14 cellular contexts compared by ENCODE assay signal in the genomic region with DNA sequence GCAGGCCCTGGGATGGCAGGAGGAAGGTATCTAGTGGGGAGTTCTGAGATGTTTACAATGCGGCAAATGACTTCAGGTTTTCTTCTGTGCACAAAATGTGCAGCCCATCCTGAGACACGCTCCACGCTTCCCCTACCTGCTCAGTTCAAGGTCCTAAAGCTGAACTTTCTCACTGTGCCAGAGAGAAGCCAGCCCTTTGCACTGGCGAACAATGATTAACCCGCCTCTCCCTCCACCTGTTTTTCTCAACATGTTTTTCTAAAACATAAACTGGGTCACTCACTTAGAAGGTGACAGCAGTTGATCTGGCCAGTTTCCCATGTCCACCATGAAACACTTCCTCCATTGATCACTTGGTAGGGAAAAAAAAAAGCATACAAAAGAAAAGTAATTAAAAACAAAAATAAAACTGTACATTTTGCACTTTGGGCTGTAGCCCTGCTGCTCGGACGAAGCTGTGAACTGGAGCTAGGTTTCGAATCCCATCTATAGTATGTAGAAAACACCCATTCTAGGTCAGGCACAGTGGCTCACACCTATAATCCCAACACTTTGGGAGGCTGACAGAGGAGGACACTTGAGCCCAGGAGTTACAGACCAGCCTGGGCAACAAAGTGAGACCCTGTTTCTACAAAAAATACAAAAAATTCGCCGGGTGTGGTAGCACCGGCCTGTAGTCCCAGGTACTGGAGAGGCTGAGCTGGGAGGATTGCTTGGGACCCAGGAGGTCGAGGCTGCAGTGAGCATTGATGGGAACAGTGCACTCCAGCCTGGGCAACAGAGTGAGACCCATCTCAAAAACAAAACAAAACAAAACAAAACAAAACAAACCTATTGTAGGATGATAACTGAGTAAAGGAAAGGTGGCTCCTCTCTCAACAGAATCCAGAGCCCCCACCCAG. TPM values are rescaled to one million over a fixed set of nuclear protein-coding genes. Genes with fewer than 3 reads are reported as not detected.
DNase-seq lines count a peak whose midpoint lies in the region; ATAC-seq, FAIRE-seq and TF ChIP-seq lines count a peak whose summit lies in the region.
"Had no signal": no experiment of that assay in that cellular context is flagged by ENCODE, and none has a peak within 500 bp of the region (broad histone marks: within the 10 kb centered on the region; RNA-seq: fewer than 3 reads in every experiment).

No MANE protein-coding gene starts in this region.

- H3F3A ChIP-seq in PC-3 (ENCODE audit: low read length, unreplicated experiment), result no peaks in the 10 kb centered on the region

- DNase-seq in A549 (ENCODE audit: low read depth in 1 of 2, low spot score in 1 of 2) (no peak), PC-3 (no peak), fibroblast of lung (ENCODE audit: low read depth in 2 of 2) (no peak), pancreas (peak in 4 of 6 donors; percentile 72 to 86 (median 81)), epidermal melanocyte (ENCODE audit: insufficient read length, low spot score) (no peak), islet precursor cell (no peak), GM10266 (ENCODE audit: extremely low spot score) (no peak)
- DNase-seq: activated CD4-positive, alpha-beta T cell treated with anti-CD3 and anti-CD28 coated beads for 36 hours; DMS 273 treated with DMSO at 0.1 percent for 48 hours; NCI-H1092 treated with DMSO at 0.1 percent for 48 hours; NCI-H2227 treated with DMSO at 0.1 percent for 48 hours; stimulated activated CD4-positive, alpha-beta T cell treated with anti-CD3 and anti-CD28 coated beads, Interleukin-15, amount 100 ng/mL, for 24 hours had no signal

- H3K9me3 ChIP-seq in A549 (no peaks in the 10 kb centered on the region), PC-3 (ENCODE audit: low read length) (no peaks in the 10 kb centered on the region), fibroblast of lung (ENCODE audit: control insufficient read depth, insufficient read depth, low read depth, low read length) (no peaks in the 10 kb centered on the region), pancreas (no peaks in the 10 kb centered on the region)

- no peak for TF ChIP-seq POLR2A in A549 (IDR thresholded peaks at IDR 0.05; ENCODE audit: low read length)

- H3K79me2 ChIP-seq in PC-3 (ENCODE audit: low read length) (no peaks in the 10 kb centered on the region), fibroblast of lung (ENCODE audit: control insufficient read depth, insufficient read depth, low read length) (no peaks in the 10 kb centered on the region)

- FAIRE-seq in A549 (lab: Jason Lieb, UNC), result peak; percentile 54
- FAIRE-seq in pancreas (lab: Jason Lieb, UNC), result no peak

- BruUV-seq in PC-3 (replicated peaks; lab: Mats Ljungman, UMichigan), result no TSS peak

- CTCF ChIA-PET in A549 (lab: Yijun Ruan, JAX), result interaction anchor here (0.6 to 2.8 kb wide), 9 partner anchors 10 to 152 kb away, joined by 3 to 17 read pairs (median 4); partner anchors contain the start of gene AOC2
- CTCF ChIA-PET in PC-3 (lab: Charles Lee), result no interaction called here

- H3K27ac ChIP-seq in A549 (peak overlapping the region; percentile 68 to 78), PC-3 (ENCODE audit: low read length) (0 out of 2 replicates have a peak overlapping the region, but pooled peaks have one; percentile 14), fibroblast of lung (ENCODE audit: insufficient read depth, low read length) (no peak overlapping the region), pancreas (peak overlapping the region; percentile 77 to 96 (median 83))

- H3K27me3 ChIP-seq in PC-3 (ENCODE audit: low read length), result no peaks in the 10 kb centered on the region
- H3K27me3 ChIP-seq in fibroblast of lung (ENCODE audit: control insufficient read depth, insufficient read depth, low read length), result no peaks in the 10 kb centered on the region
- no peaks in the 10 kb centered on the region for H3K27me3 ChIP-seq in pancreas

- peak overlapping the region; percentile 11; the same call in 1 of the 2 replicates for H2AFZ ChIP-seq in PC-3 (ENCODE audit: low read length)
- no peak overlapping the region for H2AFZ ChIP-seq in fibroblast of lung (ENCODE audit: low read length)

- ATAC-seq in A549, result peak; percentile 22 to 44; a peak in 4 of 6 replicates
- ATAC-seq in PC-3, result no peak
- ATAC-seq in pancreas, result peak; percentile 88 to 92 (median 90)
- ATAC-seq in HG03457 (IDR thresholded peaks at IDR 0.05; ENCODE audit: unreplicated experiment), result no peak
- ATAC-seq: activated CD4-positive, alpha-beta T cell treated with anti-CD3 and anti-CD28 coated beads for 36 hours had no signal

- H4K20me1 ChIP-seq in PC-3 (ENCODE audit: low read length) (no peaks in the 10 kb centered on the region), fibroblast of lung (ENCODE audit: control insufficient read depth, extremely low read depth, insufficient read depth, low read length) (no peaks in the 10 kb centered on the region)

- H3K36me3 ChIP-seq in PC-3 (ENCODE audit: low read depth, low read length), result no peaks in the 10 kb centered on the region
- H3K36me3 ChIP-seq in fibroblast of lung (ENCODE audit: control insufficient read depth, insufficient read depth, low read length), result no peaks in the 10 kb centered on the region
- no peaks in the 10 kb centered on the region for H3K36me3 ChIP-seq in pancreas

- H3K4me3 ChIP-seq in A549, result no peak overlapping the region
- peak overlapping the region; percentile 1; the same call in 1 of the 2 replicates for H3K4me3 ChIP-seq in PC-3 (ENCODE audit: low read length)
- H3K4me3 ChIP-seq in fibroblast of lung (replicated peaks in 1 of 4; ENCODE audit: control extremely low read depth in 1 of 4, insufficient read depth in 1 of 4, low read depth in 3 of 4, low read length in 4 of 4), result no peak overlapping the region
- H3K4me3 ChIP-seq in pancreas, result peak overlapping the region in 2 of 4 donors; percentile 11 to 17

- TF ChIP-seq EP300 in A549 (IDR thresholded peaks at IDR 0.05), result no peak

- H3K9ac ChIP-seq in PC-3 (ENCODE audit: low read length) (no peak overlapping the region), fibroblast of lung (ENCODE audit: insufficient read depth, low read length) (no peak overlapping the region)

- POLR2A ChIA-PET in A549 (lab: Yijun Ruan, JAX) (interaction anchor here (0.5 to 1.2 kb wide), 3 partner anchors 346 to 421 kb away, joined by 3 to 4 read pairs (median 3); no protein-coding TSS in a partner anchor), PC-3 (lab: Charles Lee; ENCODE audit: unreplicated experiment) (no interaction called here)

- H3K9me2 ChIP-seq in PC-3 (replicated peaks; ENCODE audit: low read length), result no peaks in the 10 kb centered on the region

- H3K4me2 ChIP-seq in A549 (peak overlapping the region; percentile 66), PC-3 (ENCODE audit: low read length) (peak overlapping the region; percentile 72), fibroblast of lung (ENCODE audit: extremely low read depth, insufficient read depth, low read length) (peak overlapping the region; percentile 29)

- intact Hi-C loops in PC-3 (cut with micrococcal nuclease) (no loop called here), pancreas (cut with DNase I) (no loop called here)

- peaks cover 27% of the 10 kb centered on the region for H3K4me1 ChIP-seq in A549
- peaks cover 17% of the 10 kb centered on the region for H3K4me1 ChIP-seq in PC-3 (ENCODE audit: insufficient read depth, low read length)
- no peaks in the 10 kb centered on the region for H3K4me1 ChIP-seq in fibroblast of lung (ENCODE audit: control insufficient read depth, extremely low read depth, insufficient read depth, low read length)
- peaks cover 23 to 44% (median 34%) of the 10 kb centered on the region in 3 donors for H3K4me1 ChIP-seq in pancreas

- 57% methylated on average over 12 of the region's 12 CpGs for WGBS in A549 (ENCODE audit: missing lambda C conversion rate)
- 22 to 28% methylated on average over 12 of the region's 12 CpGs for WGBS in pancreas, 2 donors

- TF ChIP-seq CTCF in A549 (IDR thresholded peaks at IDR 0.05), result no peak
- no peak for TF ChIP-seq CTCF in PC-3 (conservative IDR thresholded peaks at IDR 0.05; ENCODE audit: low read depth, low read length)
- TF ChIP-seq CTCF in fibroblast of lung (conservative IDR thresholded peaks at IDR 0.05 in 1 of 2, IDR thresholded peaks at IDR 0.05 in 1 of 2; ENCODE audit: low read depth in 1 of 2, low read length in 2 of 2), result no peak
- TF ChIP-seq CTCF in pancreas (IDR thresholded peaks at IDR 0.05), result no peak
- TF ChIP-seq CTCF in GM10266 (IDR thresholded peaks at IDR 0.05; ENCODE audit: control insufficient read depth, insufficient read depth, low read depth, missing control alignments), result no peak

- TF ChIP-seq RAD21 in A549 (conservative IDR thresholded peaks at IDR 0.05 in 1 of 2, IDR thresholded peaks at IDR 0.05 in 1 of 2), result no peak

RNA-seq across cellular contexts. Expression of gene G6PC1, which starts 6.1 kb away (rescaled TPM):
- polyA plus RNA-seq in A549 (2011; rRNA removed), result not detected in 2 replicates
- not detected in 2 replicates for polyA plus RNA-seq in A549 (2012; cell fraction: cytosol; rRNA removed)
- not detected in 2 replicates for polyA plus RNA-seq in A549 (2012; cell fraction: nucleus; rRNA removed)
- not detected in 3 replicates for polyA plus RNA-seq in A549 (2017; fragmentation: RNase III; extraction: RNeasy Plus Mini Kit Qiagen cat#74134 plus additional on column Dnase treatment)
- not detected in 2 replicates for polyA minus RNA-seq in A549 (2011; rRNA and poly(A)+ RNA removed)
- not detected in 2 replicates for total RNA-seq in PC-3 (2014; rRNA removed)
- not detected in 2 replicates for total RNA-seq in fibroblast of lung
- not detected in 2 replicates for polyA plus RNA-seq in fibroblast of lung
- not detected in 2 replicates for polyA plus RNA-seq in fibroblast of lung (2012)
- 0.63 TPM in 1 of 2 replicates, not detected in the other for polyA minus RNA-seq in fibroblast of lung (ENCODE audit: low replicate concordance)
- under 1 TPM in 4 of 6 donors, not detected in 2; 0.17 to 0.72 (median 0.23) TPM for total RNA-seq in pancreas
- under 1 TPM; 0.08 to 0.42 TPM for polyA plus RNA-seq in pancreas
- total RNA-seq: activated CD4-positive, alpha-beta T cell treated with anti-CD3 and anti-CD28 coated beads for 36 hours; left ventricle myocardium superior had no signal

RNA-seq across cellular contexts. Expression of gene AOC3, which starts 43.5 kb away (rescaled TPM):
- 1.4 and 1.6 TPM in 2 replicates for polyA plus RNA-seq in A549 (2011; rRNA removed)
- 0.81 and 1.1 TPM in 2 replicates for polyA plus RNA-seq in A549 (2012; cell fraction: cytosol; rRNA removed)
- polyA plus RNA-seq in A549 (2012; cell fraction: nucleus; rRNA removed), result 7.0 and 9.5 TPM in 2 replicates
- polyA plus RNA-seq in A549 (2017; fragmentation: RNase III; extraction: RNeasy Plus Mini Kit Qiagen cat#74134 plus additional on column Dnase treatment), result 0.79 to 1.1 TPM (median 0.97 TPM) in 3 replicates
- polyA minus RNA-seq in A549 (2011; rRNA and poly(A)+ RNA removed), result 0.66 and 0.73 TPM in 2 replicates
- 0.26 and 0.35 TPM in 2 replicates for total RNA-seq in PC-3 (2014; rRNA removed)
- 0.17 and 0.26 TPM in 2 replicates for total RNA-seq in fibroblast of lung
- polyA plus RNA-seq in fibroblast of lung, result 0.23 and 3.5 TPM in 2 replicates
- polyA plus RNA-seq in fibroblast of lung (2012), result 0.28 and 3.0 TPM in 2 replicates
- 5.3 TPM in 1 of 2 replicates, not detected in the other for polyA minus RNA-seq in fibroblast of lung (ENCODE audit: low replicate concordance)
- total RNA-seq in pancreas, result 1 to 10 TPM; 1.9 to 9.5 (median 5.8) TPM
- polyA plus RNA-seq in pancreas, result 10 to 100 TPM in 1 of 2 donors, 1 to 10 TPM in 1; 6.2 to 11.3 TPM

RNA-seq across cellular contexts. Expression of gene AOC2, which starts 50.2 kb away (rescaled TPM):
- polyA plus RNA-seq in A549 (2011; rRNA removed) (2.7 and 3.0 TPM in 2 replicates), A549 (2017; fragmentation: RNase III; extraction: RNeasy Plus Mini Kit Qiagen cat#74134 plus additional on column Dnase treatment) (1.7 to 1.9 TPM (median 1.8 TPM) in 3 replicates), fibroblast of lung (0.09 and 0.12 TPM in 2 replicates), pancreas (under 1 TPM; 0.77 to 0.87 TPM)
- polyA plus RNA-seq in A549 (2012; cell fraction: cytosol; rRNA removed), result 1.7 and 2.1 TPM in 2 replicates
- 7.0 and 9.8 TPM in 2 replicates for polyA plus RNA-seq in A549 (2012; cell fraction: nucleus; rRNA removed)
- 4.1 and 4.9 TPM in 2 replicates for polyA minus RNA-seq in A549 (2011; rRNA and poly(A)+ RNA removed)
- total RNA-seq in PC-3 (2014; rRNA removed) (0.63 and 1.4 TPM in 2 replicates), fibroblast of lung (0.26 and 0.33 TPM in 2 replicates), pancreas (1 to 10 TPM in 1 of 6 donors, under 1 TPM in 5; 0.37 to 1.7 (median 0.56) TPM)
- polyA plus RNA-seq in fibroblast of lung (2012), result 0.18 TPM in 1 of 2 replicates, not detected in the other
- 2.4 TPM in 1 of 2 replicates, not detected in the other for polyA minus RNA-seq in fibroblast of lung (ENCODE audit: low replicate concordance)

Comparison
In these comparisons a context has a peak if more than half of its experiments do, and no peak if none do; other contexts are left out.
1. ATAC-seq: peak in A549 (2 of 2) and pancreas (4 of 4); none in PC-3 (single experiment) and HG03457 (single experiment).
2. DNase-seq: peak in pancreas (4 of 6); none in A549 (0 of 2), PC-3 (single experiment), fibroblast of lung (0 of 2), epidermal melanocyte (single experiment), islet precursor cell (single experiment) and GM10266 (single experiment).
3. Peak in every context shown above with its lines, with median percentiles within 50 percentile points of each other: H3K4me2 ChIP-seq.